Comparison of ENCODE assay signal across 1 cellular context in the genomic region with DNA sequence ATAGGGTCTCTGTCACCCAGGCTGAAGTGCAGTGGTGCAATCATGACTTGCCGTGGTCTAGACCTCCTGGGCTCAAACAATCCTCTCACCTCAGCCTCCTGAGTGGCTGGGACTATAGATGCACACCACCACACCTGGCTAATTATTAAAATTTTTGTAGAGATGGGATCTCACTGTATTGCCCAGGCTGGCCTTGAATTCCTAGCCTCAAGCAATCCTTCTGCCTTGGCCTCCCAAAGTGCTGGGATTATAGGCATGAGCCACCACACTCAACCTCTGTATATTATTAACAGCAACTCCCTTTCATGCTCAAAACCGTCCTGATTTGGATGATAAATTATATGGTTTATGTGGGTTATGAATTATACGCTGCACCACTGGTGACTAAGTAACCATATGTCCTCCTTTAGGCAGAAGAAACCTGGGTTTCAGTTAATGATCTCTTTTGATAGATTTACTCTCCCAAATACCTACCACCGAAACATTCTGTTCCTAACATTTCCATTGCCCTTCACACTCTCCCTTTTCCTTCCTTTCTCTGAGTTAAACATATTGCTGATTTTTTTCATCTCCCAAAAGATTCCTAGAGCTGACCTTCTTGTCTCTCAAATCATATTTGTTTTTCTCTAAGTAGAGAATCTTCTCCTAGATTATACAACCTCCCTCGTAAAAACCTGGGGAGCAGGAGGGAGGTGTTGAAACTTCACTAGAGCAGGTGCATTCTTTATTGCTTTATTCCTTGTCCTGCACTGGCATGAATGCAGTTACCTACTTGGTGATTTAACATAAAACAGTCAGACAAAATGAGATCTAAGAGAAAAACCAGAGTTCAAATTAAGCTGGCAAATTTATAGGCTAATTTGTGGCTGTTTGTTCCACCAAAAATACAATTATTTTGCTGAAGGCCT.
TF ChIP-seq lines count a peak whose summit lies in the region.

No MANE protein-coding gene starts in this region.

TF ChIP-seq in GM12878, 131 proteins besides CTCF, POLR2A, EP300 and RAD21:
- TF ChIP-seq MEF2A (IDR thresholded peaks at IDR 0.05; ENCODE audit: insufficient read depth, low read depth, low read length): no peak
- TF ChIP-seq YBX1 (IDR thresholded peaks at IDR 0.05): no peak
- TF ChIP-seq, protein P1, sequence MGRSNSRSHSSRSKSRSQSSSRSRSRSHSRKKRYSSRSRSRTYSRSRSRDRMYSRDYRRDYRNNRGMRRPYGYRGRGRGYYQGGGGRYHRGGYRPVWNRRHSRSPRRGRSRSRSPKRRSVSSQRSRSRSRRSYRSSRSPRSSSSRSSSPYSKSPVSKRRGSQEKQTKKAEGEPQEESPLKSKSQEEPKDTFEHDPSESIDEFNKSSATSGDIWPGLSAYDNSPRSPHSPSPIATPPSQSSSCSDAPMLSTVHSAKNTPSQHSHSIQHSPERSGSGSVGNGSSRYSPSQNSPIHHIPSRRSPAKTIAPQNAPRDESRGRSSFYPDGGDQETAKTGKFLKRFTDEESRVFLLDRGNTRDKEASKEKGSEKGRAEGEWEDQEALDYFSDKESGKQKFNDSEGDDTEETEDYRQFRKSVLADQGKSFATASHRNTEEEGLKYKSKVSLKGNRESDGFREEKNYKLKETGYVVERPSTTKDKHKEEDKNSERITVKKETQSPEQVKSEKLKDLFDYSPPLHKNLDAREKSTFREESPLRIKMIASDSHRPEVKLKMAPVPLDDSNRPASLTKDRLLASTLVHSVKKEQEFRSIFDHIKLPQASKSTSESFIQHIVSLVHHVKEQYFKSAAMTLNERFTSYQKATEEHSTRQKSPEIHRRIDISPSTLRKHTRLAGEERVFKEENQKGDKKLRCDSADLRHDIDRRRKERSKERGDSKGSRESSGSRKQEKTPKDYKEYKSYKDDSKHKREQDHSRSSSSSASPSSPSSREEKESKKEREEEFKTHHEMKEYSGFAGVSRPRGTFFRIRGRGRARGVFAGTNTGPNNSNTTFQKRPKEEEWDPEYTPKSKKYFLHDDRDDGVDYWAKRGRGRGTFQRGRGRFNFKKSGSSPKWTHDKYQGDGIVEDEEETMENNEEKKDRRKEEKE (IDR thresholded peaks at IDR 0.05): no peak
- no peak for TF ChIP-seq ZNF24 (IDR thresholded peaks at IDR 0.05)
- TF ChIP-seq, protein P2, sequence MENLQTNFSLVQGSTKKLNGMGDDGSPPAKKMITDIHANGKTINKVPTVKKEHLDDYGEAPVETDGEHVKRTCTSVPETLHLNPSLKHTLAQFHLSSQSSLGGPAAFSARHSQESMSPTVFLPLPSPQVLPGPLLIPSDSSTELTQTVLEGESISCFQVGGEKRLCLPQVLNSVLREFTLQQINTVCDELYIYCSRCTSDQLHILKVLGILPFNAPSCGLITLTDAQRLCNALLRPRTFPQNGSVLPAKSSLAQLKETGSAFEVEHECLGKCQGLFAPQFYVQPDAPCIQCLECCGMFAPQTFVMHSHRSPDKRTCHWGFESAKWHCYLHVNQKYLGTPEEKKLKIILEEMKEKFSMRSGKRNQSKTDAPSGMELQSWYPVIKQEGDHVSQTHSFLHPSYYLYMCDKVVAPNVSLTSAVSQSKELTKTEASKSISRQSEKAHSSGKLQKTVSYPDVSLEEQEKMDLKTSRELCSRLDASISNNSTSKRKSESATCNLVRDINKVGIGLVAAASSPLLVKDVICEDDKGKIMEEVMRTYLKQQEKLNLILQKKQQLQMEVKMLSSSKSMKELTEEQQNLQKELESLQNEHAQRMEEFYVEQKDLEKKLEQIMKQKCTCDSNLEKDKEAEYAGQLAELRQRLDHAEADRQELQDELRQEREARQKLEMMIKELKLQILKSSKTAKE (IDR thresholded peaks at IDR 0.05; ENCODE audit: low read depth, poor library complexity, severe bottlenecking): no peak
- TF ChIP-seq CEBPB (IDR thresholded peaks at IDR 0.05; ENCODE audit: borderline replicate concordance in 1 of 2, low read depth in 2 of 2, low read length in 2 of 2): no peak
- TF ChIP-seq PML (IDR thresholded peaks at IDR 0.05; ENCODE audit: low read length): no peak
- TF ChIP-seq, protein P3, sequence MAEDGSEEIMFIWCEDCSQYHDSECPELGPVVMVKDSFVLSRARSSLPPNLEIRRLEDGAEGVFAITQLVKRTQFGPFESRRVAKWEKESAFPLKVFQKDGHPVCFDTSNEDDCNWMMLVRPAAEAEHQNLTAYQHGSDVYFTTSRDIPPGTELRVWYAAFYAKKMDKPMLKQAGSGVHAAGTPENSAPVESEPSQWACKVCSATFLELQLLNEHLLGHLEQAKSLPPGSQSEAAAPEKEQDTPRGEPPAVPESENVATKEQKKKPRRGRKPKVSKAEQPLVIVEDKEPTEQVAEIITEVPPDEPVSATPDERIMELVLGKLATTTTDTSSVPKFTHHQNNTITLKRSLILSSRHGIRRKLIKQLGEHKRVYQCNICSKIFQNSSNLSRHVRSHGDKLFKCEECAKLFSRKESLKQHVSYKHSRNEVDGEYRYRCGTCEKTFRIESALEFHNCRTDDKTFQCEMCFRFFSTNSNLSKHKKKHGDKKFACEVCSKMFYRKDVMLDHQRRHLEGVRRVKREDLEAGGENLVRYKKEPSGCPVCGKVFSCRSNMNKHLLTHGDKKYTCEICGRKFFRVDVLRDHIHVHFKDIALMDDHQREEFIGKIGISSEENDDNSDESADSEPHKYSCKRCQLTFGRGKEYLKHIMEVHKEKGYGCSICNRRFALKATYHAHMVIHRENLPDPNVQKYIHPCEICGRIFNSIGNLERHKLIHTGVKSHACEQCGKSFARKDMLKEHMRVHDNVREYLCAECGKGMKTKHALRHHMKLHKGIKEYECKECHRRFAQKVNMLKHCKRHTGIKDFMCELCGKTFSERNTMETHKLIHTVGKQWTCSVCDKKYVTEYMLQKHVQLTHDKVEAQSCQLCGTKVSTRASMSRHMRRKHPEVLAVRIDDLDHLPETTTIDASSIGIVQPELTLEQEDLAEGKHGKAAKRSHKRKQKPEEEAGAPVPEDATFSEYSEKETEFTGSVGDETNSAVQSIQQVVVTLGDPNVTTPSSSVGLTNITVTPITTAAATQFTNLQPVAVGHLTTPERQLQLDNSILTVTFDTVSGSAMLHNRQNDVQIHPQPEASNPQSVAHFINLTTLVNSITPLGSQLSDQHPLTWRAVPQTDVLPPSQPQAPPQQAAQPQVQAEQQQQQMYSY (CRISPR knock-in tag; IDR thresholded peaks at IDR 0.05): no peak
- TF ChIP-seq, protein P4, sequence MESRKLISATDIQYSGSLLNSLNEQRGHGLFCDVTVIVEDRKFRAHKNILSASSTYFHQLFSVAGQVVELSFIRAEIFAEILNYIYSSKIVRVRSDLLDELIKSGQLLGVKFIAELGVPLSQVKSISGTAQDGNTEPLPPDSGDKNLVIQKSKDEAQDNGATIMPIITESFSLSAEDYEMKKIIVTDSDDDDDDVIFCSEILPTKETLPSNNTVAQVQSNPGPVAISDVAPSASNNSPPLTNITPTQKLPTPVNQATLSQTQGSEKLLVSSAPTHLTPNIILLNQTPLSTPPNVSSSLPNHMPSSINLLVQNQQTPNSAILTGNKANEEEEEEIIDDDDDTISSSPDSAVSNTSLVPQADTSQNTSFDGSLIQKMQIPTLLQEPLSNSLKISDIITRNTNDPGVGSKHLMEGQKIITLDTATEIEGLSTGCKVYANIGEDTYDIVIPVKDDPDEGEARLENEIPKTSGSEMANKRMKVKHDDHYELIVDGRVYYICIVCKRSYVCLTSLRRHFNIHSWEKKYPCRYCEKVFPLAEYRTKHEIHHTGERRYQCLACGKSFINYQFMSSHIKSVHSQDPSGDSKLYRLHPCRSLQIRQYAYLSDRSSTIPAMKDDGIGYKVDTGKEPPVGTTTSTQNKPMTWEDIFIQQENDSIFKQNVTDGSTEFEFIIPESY (IDR thresholded peaks at IDR 0.05): no peak
- TF ChIP-seq SMAD5 (IDR thresholded peaks at IDR 0.05; ENCODE audit: low read depth): no peak
- TF ChIP-seq, protein P5, sequence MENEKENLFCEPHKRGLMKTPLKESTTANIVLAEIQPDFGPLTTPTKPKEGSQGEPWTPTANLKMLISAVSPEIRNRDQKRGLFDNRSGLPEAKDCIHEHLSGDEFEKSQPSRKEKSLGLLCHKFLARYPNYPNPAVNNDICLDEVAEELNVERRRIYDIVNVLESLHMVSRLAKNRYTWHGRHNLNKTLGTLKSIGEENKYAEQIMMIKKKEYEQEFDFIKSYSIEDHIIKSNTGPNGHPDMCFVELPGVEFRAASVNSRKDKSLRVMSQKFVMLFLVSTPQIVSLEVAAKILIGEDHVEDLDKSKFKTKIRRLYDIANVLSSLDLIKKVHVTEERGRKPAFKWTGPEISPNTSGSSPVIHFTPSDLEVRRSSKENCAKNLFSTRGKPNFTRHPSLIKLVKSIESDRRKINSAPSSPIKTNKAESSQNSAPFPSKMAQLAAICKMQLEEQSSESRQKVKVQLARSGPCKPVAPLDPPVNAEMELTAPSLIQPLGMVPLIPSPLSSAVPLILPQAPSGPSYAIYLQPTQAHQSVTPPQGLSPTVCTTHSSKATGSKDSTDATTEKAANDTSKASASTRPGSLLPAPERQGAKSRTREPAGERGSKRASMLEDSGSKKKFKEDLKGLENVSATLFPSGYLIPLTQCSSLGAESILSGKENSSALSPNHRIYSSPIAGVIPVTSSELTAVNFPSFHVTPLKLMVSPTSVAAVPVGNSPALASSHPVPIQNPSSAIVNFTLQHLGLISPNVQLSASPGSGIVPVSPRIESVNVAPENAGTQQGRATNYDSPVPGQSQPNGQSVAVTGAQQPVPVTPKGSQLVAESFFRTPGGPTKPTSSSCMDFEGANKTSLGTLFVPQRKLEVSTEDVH (IDR thresholded peaks at IDR 0.05; ENCODE audit: low read depth, partially characterized antibody): no peak
- no peak for TF ChIP-seq BHLHE40 (IDR thresholded peaks at IDR 0.05; ENCODE audit: borderline replicate concordance in 1 of 2, low read depth in 2 of 2, low read length in 1 of 2)
